8 cellular contexts compared by ENCODE assay signal in genomic region chr14:77040309-77040994, GRCh38. TPM values are rescaled to one million over a fixed set of nuclear protein-coding genes. Genes with fewer than 3 reads are reported as not detected.
DNase-seq lines count a peak whose midpoint lies in the region; ATAC-seq and TF ChIP-seq lines count a peak whose summit lies in the region.

No MANE protein-coding gene starts in this region.

- H3K4me3 Mint-ChIP-seq in T-cell (peak overlapping the region; percentile 79 to 83 (median 81)), progenitor cell of endocrine pancreas (ENCODE audit: low read depth) (peak overlapping the region; percentile 68)

- H3K36me3 ChIP-seq in adrenal gland (replicated peaks in 1 of 2) (no peaks in the 10 kb centered on the region), left ventricle myocardium inferior (no peaks in the 10 kb centered on the region)

- H3K27me3 Mint-ChIP-seq in T-cell (no peaks in the 10 kb centered on the region), progenitor cell of endocrine pancreas (no peaks in the 10 kb centered on the region)

- peaks cover 86 to 94% (median 86%) of the 10 kb centered on the region in 3 donors for H3K4me1 Mint-ChIP-seq in T-cell
- H3K4me1 Mint-ChIP-seq in progenitor cell of endocrine pancreas (ENCODE audit: low read depth) = peaks cover 74% of the 10 kb centered on the region

- H3K9me3 ChIP-seq in adrenal gland (replicated peaks in 1 of 3) = no peaks in the 10 kb centered on the region
- H3K9me3 ChIP-seq in left ventricle myocardium inferior (replicated peaks) = no peaks in the 10 kb centered on the region

- H3K4me1 ChIP-seq in adrenal gland (replicated peaks in 1 of 2) (peaks cover 70 to 86% of the 10 kb centered on the region in 2 donors), left ventricle myocardium inferior (peaks cover 90% of the 10 kb centered on the region)

- DNase-seq in GM12865 (ENCODE audit: low read depth) = peak; percentile 97
- peak; percentile 97 for DNase-seq in NCI-H146 (lab: John Stamatoyannopoulos, UW)
- peak; percentile 95 to 99 (median 98) for DNase-seq in T-cell
- DNase-seq in adrenal gland = peak; percentile 99 to 100 (median 100)
- peak; percentile 100 for DNase-seq in left ventricle myocardium inferior
- peak; percentile 48 for DNase-seq in progenitor cell of endocrine pancreas (ENCODE audit: low spot score, unreplicated experiment)
- DNase-seq in ureter (ENCODE audit: low spot score) = peak; percentile 100

- H3K36me3 Mint-ChIP-seq in T-cell (no peaks in the 10 kb centered on the region), progenitor cell of endocrine pancreas (ENCODE audit: insufficient read depth) (no peaks in the 10 kb centered on the region)

- peak overlapping the region; percentile 51 for H3K4me3 ChIP-seq in GM12865 (ENCODE audit: low read depth, low read length)
- peak overlapping the region in 1 of 4 donors; percentile 37 for H3K4me3 ChIP-seq in adrenal gland
- peak overlapping the region; percentile 60 for H3K4me3 ChIP-seq in left ventricle myocardium inferior

- H3K27me3 ChIP-seq in adrenal gland (no peaks in the 10 kb centered on the region), left ventricle myocardium inferior (ENCODE audit: low read depth) (no peaks in the 10 kb centered on the region)

- H3K9me3 Mint-ChIP-seq in T-cell = no peaks in the 10 kb centered on the region
- H3K9me3 Mint-ChIP-seq in progenitor cell of endocrine pancreas (ENCODE audit: low read depth) = no peaks in the 10 kb centered on the region

- WGBS in adrenal gland, 4 donors = 0 to 1% (median 0%) methylated on average over 19 to 23 of the region's 23 CpGs

- POLR2A ChIA-PET in T-cell (lab: Charles Lee) = interaction anchor here in 1 of 2 donors (0.8 to 3.0 kb wide), 5 partner anchors 13 to 111 kb away, joined by 3 to 41 read pairs (median 6); partner anchors contain the start of gene IRF2BPL

- intact Hi-C loops in adrenal gland (cut with DNase I) = no loop called here
- intact Hi-C loops in left ventricle myocardium inferior (cut with micrococcal nuclease) = no loop called here

- H3K27ac Mint-ChIP-seq in T-cell (peak overlapping the region; percentile 97 to 99), progenitor cell of endocrine pancreas (peak overlapping the region; percentile 93)

- no peak for TF ChIP-seq POLR2A in adrenal gland (IDR thresholded peaks at IDR 0.05)

- H3K27ac ChIP-seq in adrenal gland (peak overlapping the region; percentile 96 to 100 (median 98)), left ventricle myocardium inferior (replicated peaks) (peak overlapping the region; percentile 100)

- TF ChIP-seq CTCF in GM12865 (IDR thresholded peaks at IDR 0.05; ENCODE audit: insufficient read depth, low read depth, low read length, missing control alignments) (no peak), adrenal gland (IDR thresholded peaks at IDR 0.05) (no peak), left ventricle myocardium inferior (IDR thresholded peaks at IDR 0.05; ENCODE audit: borderline replicate concordance) (no peak), progenitor cell of endocrine pancreas (IDR thresholded peaks at IDR 0.05; ENCODE audit: unreplicated experiment) (no peak)

- ATAC-seq in HG02870 (IDR thresholded peaks at IDR 0.05; ENCODE audit: unreplicated experiment) = peak; percentile 49
- ATAC-seq in T-cell (replicated peaks in 1 of 4) = peak; percentile 80 to 86 (median 82)

- CTCF ChIA-PET in T-cell (lab: Charles Lee) = interaction anchor here (0.6 to 2.7 kb wide), 13 partner anchors 11 to 127 kb away, joined by 3 to 31 read pairs (median 7); partner anchors contain the start of gene IRF2BPL (in 1 of the 2)

RNA-seq across cellular contexts. Expression of gene IRF2BPL, which starts 11.9 kb away (rescaled TPM):
- 10 to 100 TPM; 32.6 to 50.4 (median 38.8) TPM for total RNA-seq in T-cell
- 100 to 1,000 TPM in 2 of 8 donors, 10 to 100 TPM in 6; 52.2 to 104 (median 86.0) TPM for total RNA-seq in adrenal gland
- 1 to 10 TPM; 6.5 to 8.8 (median 8.3) TPM for polyA plus RNA-seq in adrenal gland
- total RNA-seq in left ventricle myocardium inferior = 35.5 TPM
- total RNA-seq in progenitor cell of endocrine pancreas = 51.1 and 56.2 TPM in 2 replicates
- 77.2 TPM for total RNA-seq in ureter

RNA-seq across cellular contexts. Expression of gene CIPC, which starts 57.6 kb away (rescaled TPM):
- 10 to 100 TPM in 3 of 5 donors, 1 to 10 TPM in 2; 8.4 to 14.0 (median 11.8) TPM for total RNA-seq in T-cell
- total RNA-seq in adrenal gland = 10 to 100 TPM; 23.2 to 48.6 (median 28.8) TPM
- 10 to 100 TPM in 1 of 3 donors, 1 to 10 TPM in 2; 3.7 to 16.1 (median 5.6) TPM for polyA plus RNA-seq in adrenal gland
- total RNA-seq in left ventricle myocardium inferior = 70.3 TPM
- 25.2 and 25.6 TPM in 2 replicates for total RNA-seq in progenitor cell of endocrine pancreas
- 39.5 TPM for total RNA-seq in ureter

Comparison
In these comparisons a context has a peak if more than half of its experiments do, and no peak if none do; other contexts are left out.
1. DNase-seq: peak in every context shown above with its lines; median percentile 100 in adrenal gland; 100 in left ventricle myocardium inferior; 100 in ureter; 98 in T-cell; 97 in GM12865; 97 in NCI-H146; 48 in progenitor cell of endocrine pancreas.